Comparison of ENCODE assay signal across 12 cellular contexts in the genomic region with DNA sequence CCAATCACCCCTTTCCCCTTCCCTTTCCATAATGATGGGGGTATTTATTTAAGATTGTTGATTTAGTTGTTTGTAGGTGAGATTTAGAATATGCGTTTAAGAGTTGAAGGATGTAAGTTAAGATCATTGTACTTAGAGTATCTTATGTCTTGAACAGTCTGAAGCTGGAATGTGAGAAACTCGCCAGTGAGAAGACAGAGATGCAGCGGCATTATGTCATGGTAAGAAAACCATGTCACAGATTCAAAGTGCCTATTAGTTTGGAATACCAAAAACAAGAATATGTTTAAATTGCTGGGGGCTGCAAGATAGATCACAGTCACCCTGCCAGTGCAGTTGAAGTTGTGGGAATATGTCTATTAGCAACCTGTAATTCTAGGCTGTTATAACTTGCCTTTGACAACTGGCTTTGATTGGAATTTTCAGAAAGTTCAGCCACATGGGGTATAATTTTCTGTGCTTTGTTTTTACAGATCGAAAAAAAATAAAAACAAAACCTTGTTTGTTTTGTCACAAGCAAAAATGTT. TPM values are rescaled to one million over a fixed set of nuclear protein-coding genes. Genes with fewer than 3 reads are reported as not detected.
DNase-seq lines count a peak whose midpoint lies in the region; ATAC-seq, FAIRE-seq and TF ChIP-seq lines count a peak whose summit lies in the region.
"Had no signal": no experiment of that assay in that cellular context is flagged by ENCODE, and none has a peak within 500 bp of the region (broad histone marks: within the 10 kb centered on the region; RNA-seq: fewer than 3 reads in every experiment).

No MANE protein-coding gene starts in this region.

- H3K9ac ChIP-seq in H1 (replicated peaks in 1 of 4; ENCODE audit: extremely low read depth in 1 of 4, low read depth in 3 of 4, low read length in 3 of 4) (peak overlapping the region in 1 of 4 experiments; percentile 2; a peak in 1 of 7 replicates), neural cell (ENCODE audit: low read length) (peak overlapping the region; percentile 83)

- TF ChIP-seq EP300 in H1 (IDR thresholded peaks at IDR 0.05; ENCODE audit: borderline replicate concordance in 1 of 2, low read depth in 2 of 2, low read length in 2 of 2) (no peak), neural cell (conservative IDR thresholded peaks at IDR 0.05; ENCODE audit: poor library complexity, severe bottlenecking) (no peak)

- FAIRE-seq in H1 (lab: Jason Lieb, UNC) (no peak), GM12891 (lab: Jason Lieb, UNC) (no peak)
- FAIRE-seq: urothelium cell line had no signal

- peaks cover 4% of the 10 kb centered on the region for H3K27me3 Mint-ChIP-seq in CD4-positive, CD25-positive, alpha-beta regulatory T cell
- peaks cover 7% of the 10 kb centered on the region for H3K27me3 Mint-ChIP-seq in IgD-negative memory B cell

- peak overlapping the region in 3 of 4 donors; percentile 95 to 97 (median 95) for H3K4me3 Mint-ChIP-seq in CD4-positive, CD25-positive, alpha-beta regulatory T cell
- peak overlapping the region in 3 of 4 donors; percentile 66 to 98 (median 93) for H3K4me3 Mint-ChIP-seq in IgD-negative memory B cell

- H3K14ac ChIP-seq in H1 (ENCODE audit: insufficient read length), result no peak overlapping the region

- peaks cover 46% of the 10 kb centered on the region for H3K4me1 ChIP-seq in CD4-positive, CD25-positive, alpha-beta regulatory T cell (ENCODE audit: control insufficient read depth, insufficient read depth, low read length, poor library complexity, severe bottlenecking)
- H3K4me1 ChIP-seq in H1 (replicated peaks in 1 of 4; ENCODE audit: control insufficient read depth in 3 of 4, insufficient read depth in 4 of 4, low read length in 3 of 4), result peaks cover 0 to 8% (median 2%) of the 10 kb centered on the region in 4 experiments; a peak in 2 of 7 replicates

- H4K5ac ChIP-seq in H1 (ENCODE audit: insufficient read length, low read depth, low read length), result no peak overlapping the region

- peak overlapping the region; percentile 96 for H3K4me3 ChIP-seq in CD4-positive, CD25-positive, alpha-beta regulatory T cell (ENCODE audit: low read depth, low read length)
- H3K4me3 ChIP-seq in H1 (ENCODE audit: extremely low read depth in 1 of 4, insufficient read depth in 2 of 4, low read depth in 3 of 4, low read length in 4 of 4) (peak overlapping the region; percentile 17 to 99 (median 80); a peak in 4 of 8 replicates), neural cell (ENCODE audit: low read length) (peak overlapping the region; percentile 81)

- H3K27ac Mint-ChIP-seq in CD4-positive, CD25-positive, alpha-beta regulatory T cell, result peak overlapping the region in 2 of 3 donors; percentile 4 to 94
- peak overlapping the region in 2 of 3 donors; percentile 90 to 98 for H3K27ac Mint-ChIP-seq in IgD-negative memory B cell

- H2BK120ac ChIP-seq in H1 (replicated peaks; ENCODE audit: low read depth, low read length), result no peak overlapping the region

- TF ChIP-seq POLR2A in H1 (IDR thresholded peaks at IDR 0.05; ENCODE audit: control extremely low read depth in 1 of 2, low read depth in 2 of 2, low read length in 2 of 2) (no peak), GM12891 (IDR thresholded peaks at IDR 0.05; ENCODE audit: low read depth, low read length) (no peak)

- POLR2A ChIA-PET in H1 (lab: Charles Lee; ENCODE audit: partially characterized antibody), result interaction anchor here (0.7 kb wide), 1 partner anchor 12 kb away, joined by 4 read pairs; no protein-coding TSS in a partner anchor

- no peaks in the 10 kb centered on the region for H3K9me3 ChIP-seq in CD4-positive, CD25-positive, alpha-beta regulatory T cell (ENCODE audit: control insufficient read depth in 2 of 2, low read length in 2 of 2)
- H3K9me3 ChIP-seq in H1 (ENCODE audit: insufficient read depth in 2 of 2, low read depth in 1 of 2, low read length in 1 of 2), result no peaks in the 10 kb centered on the region
- no peaks in the 10 kb centered on the region for H3K9me3 ChIP-seq in neural cell (ENCODE audit: low read length)
- H3K9me3 ChIP-seq: sigmoid colon had no signal

- peak overlapping the region; percentile 28 for H3K27ac ChIP-seq in CD4-positive, CD25-positive, alpha-beta regulatory T cell (ENCODE audit: insufficient read depth, low read length, poor library complexity, severe bottlenecking)
- no peak overlapping the region for H3K27ac ChIP-seq in H1 (ENCODE audit: low read depth, low read length)
- peak overlapping the region; percentile 79 for H3K27ac ChIP-seq in neural cell (ENCODE audit: low read length)
- H3K27ac ChIP-seq: VCaP had no signal

- no peak overlapping the region for H2BK15ac ChIP-seq in H1 (ENCODE audit: low read length)

- peaks cover 2% of the 10 kb centered on the region for H3K36me3 ChIP-seq in CD4-positive, CD25-positive, alpha-beta regulatory T cell (ENCODE audit: control insufficient read depth, insufficient read depth, low read length)
- H3K36me3 ChIP-seq in H1 (ENCODE audit: control insufficient read depth in 2 of 4, insufficient read depth in 4 of 4, low read length in 3 of 4), result peaks cover 0 to 25% (median 0%) of the 10 kb centered on the region in 4 experiments; a peak in 1 of 8 replicates
- H3K36me3 ChIP-seq in neural cell (ENCODE audit: insufficient read depth, low read length), result peaks cover 7% of the 10 kb centered on the region
- H3K36me3 ChIP-seq: sigmoid colon had no signal

- TF ChIP-seq RAD21 in H1 (IDR thresholded peaks at IDR 0.05 in 1 of 2, conservative IDR thresholded peaks at IDR 0.05 in 1 of 2; ENCODE audit: low read depth in 2 of 2, low read length in 2 of 2) (no peak), neural cell (conservative IDR thresholded peaks at IDR 0.05) (peak; percentile 45)

- no peak overlapping the region for H3K56ac ChIP-seq in H1 (replicated peaks; ENCODE audit: insufficient read length, low read depth, low read length)

- no peak overlapping the region for H2AFZ ChIP-seq in H1 (ENCODE audit: low read length)
- H2AFZ ChIP-seq in neural cell (ENCODE audit: low read depth, low read length), result no peak overlapping the region

- H3K4me1 Mint-ChIP-seq in CD4-positive, CD25-positive, alpha-beta regulatory T cell, result peaks cover 17 to 66% (median 47%) of the 10 kb centered on the region in 4 donors
- peaks cover 35 to 49% (median 48%) of the 10 kb centered on the region in 3 donors for H3K4me1 Mint-ChIP-seq in IgD-negative memory B cell

- H3K23ac ChIP-seq in H1 (ENCODE audit: insufficient read length), result no peak overlapping the region

- WGBS in H1 (ENCODE audit: extremely low coverage in 1 of 2, insufficient coverage in 1 of 2, insufficient read length in 1 of 2, insufficient replicate concordance in 2 of 2, low coverage in 1 of 2, low lambda C conversion rate in 2 of 2, missing lambda C conversion rate in 1 of 2), 2 experiments, result 73 to 100% methylated on average over 1 to 4 of the region's 4 CpGs

- H3K36me3 Mint-ChIP-seq in CD4-positive, CD25-positive, alpha-beta regulatory T cell, result peaks cover 4% of the 10 kb centered on the region
- H3K36me3 Mint-ChIP-seq in IgD-negative memory B cell, result peaks cover 3% of the 10 kb centered on the region

- H3F3A ChIP-seq in neural cell (ENCODE audit: insufficient read depth, low read length, poor library complexity, severe bottlenecking), result peaks cover 4% of the 10 kb centered on the region

- no peak overlapping the region for H4K8ac ChIP-seq in H1 (ENCODE audit: extremely low read depth, insufficient read depth, low read length)

- H3K79me1 ChIP-seq in H1 (ENCODE audit: low read depth, low read length), result no peaks in the 10 kb centered on the region

- no peak overlapping the region for H4K91ac ChIP-seq in H1 (replicated peaks; ENCODE audit: insufficient read length, low read length)

- no peak overlapping the region for H2BK5ac ChIP-seq in H1 (ENCODE audit: low read depth, low read length)

- H2BK20ac ChIP-seq in H1 (ENCODE audit: low read length), result no peak overlapping the region

- H3K79me2 ChIP-seq in H1 (ENCODE audit: control insufficient read depth in 1 of 2, insufficient read depth in 2 of 2, low read length in 2 of 2) (peaks cover 0 to 57% of the 10 kb centered on the region in 2 experiments; a peak in 2 of 4 replicates), neural cell (replicated peaks; ENCODE audit: insufficient read depth, low read length) (peaks cover 68% of the 10 kb centered on the region)

- no peak overlapping the region for H3K4ac ChIP-seq in H1 (replicated peaks; ENCODE audit: insufficient read length, low read depth, low read length)

- no peak overlapping the region for H2AK5ac ChIP-seq in H1 (ENCODE audit: low read depth, low read length)

- CTCF ChIA-PET in H1 (lab: Charles Lee; ENCODE audit: partially characterized antibody), result interaction anchor here (1.4 kb wide), 1 partner anchor 21 kb away, joined by 3 read pairs; no protein-coding TSS in a partner anchor

- no peak overlapping the region for H2BK12ac ChIP-seq in H1 (ENCODE audit: low read depth, low read length)

- no peak for DNase-seq in CD4-positive, CD25-positive, alpha-beta regulatory T cell
- no peak for DNase-seq in H1 (ENCODE audit: low read depth in 1 of 2, low spot score in 2 of 2)
- no peak for DNase-seq in DMS79 (lab: John Stamatoyannopoulos, UW)
- no peak for DNase-seq in anterior cingulate cortex (lab: John Stamatoyannopoulos, UW)
- DNase-seq in GM12891 (ENCODE audit: insufficient read length, low spot score), result no peak
- DNase-seq: NCI-H2029, sigmoid colon had no signal

- no peaks in the 10 kb centered on the region for H4K20me1 ChIP-seq in H1 (replicated peaks in 1 of 2; ENCODE audit: control insufficient read depth in 1 of 2, insufficient read depth in 2 of 2, low read length in 2 of 2)
- no peaks in the 10 kb centered on the region for H4K20me1 ChIP-seq in neural cell (ENCODE audit: insufficient read depth)

- ATAC-seq in CD4-positive, CD25-positive, alpha-beta regulatory T cell (ENCODE audit: low read depth in 2 of 2), result no peak
- ATAC-seq in HG03108 (IDR thresholded peaks at IDR 0.05; ENCODE audit: unreplicated experiment), result no peak

- no peak for TF ChIP-seq CTCF in H1 (IDR thresholded peaks at IDR 0.05; ENCODE audit: control extremely low read depth in 1 of 3, insufficient read depth in 1 of 3, low read depth in 1 of 3, low read length in 3 of 3)
- no peak for TF ChIP-seq CTCF in neural cell (IDR thresholded peaks at IDR 0.05; ENCODE audit: poor library complexity, severe bottlenecking)

- peaks cover 4% of the 10 kb centered on the region for H3K27me3 ChIP-seq in CD4-positive, CD25-positive, alpha-beta regulatory T cell (ENCODE audit: control insufficient read depth, insufficient read depth, low read length)
- no peaks in the 10 kb centered on the region for H3K27me3 ChIP-seq in H1 (replicated peaks in 1 of 4; ENCODE audit: control insufficient read depth in 3 of 4, extremely low read depth in 1 of 4, insufficient read depth in 3 of 4, low read length in 3 of 4)
- H3K27me3 ChIP-seq in neural cell (ENCODE audit: insufficient read depth, low read depth, low read length), result no peaks in the 10 kb centered on the region
- H3K27me3 ChIP-seq: sigmoid colon had no signal

- H3K9me2 ChIP-seq in neural cell (ENCODE audit: insufficient read depth, low read length), result no peaks in the 10 kb centered on the region

- H3K18ac ChIP-seq in H1 (ENCODE audit: extremely low read depth, low read length), result no peak overlapping the region

- H3K4me2 ChIP-seq in H1 (ENCODE audit: insufficient read depth in 1 of 2, low read depth in 2 of 2, low read length in 2 of 2) (peak overlapping the region; percentile 75 to 81), neural cell (ENCODE audit: low read length) (peak overlapping the region; percentile 93)

- no peaks in the 10 kb centered on the region for H3K9me3 Mint-ChIP-seq in CD4-positive, CD25-positive, alpha-beta regulatory T cell
- no peaks in the 10 kb centered on the region for H3K9me3 Mint-ChIP-seq in IgD-negative memory B cell

- peaks cover 8% of the 10 kb centered on the region for H3K23me2 ChIP-seq in H1 (ENCODE audit: low read depth, low read length)

RNA-seq across cellular contexts. Expression of a gene that starts 3.0 kb away (rescaled TPM):
- total RNA-seq in CD4-positive, CD25-positive, alpha-beta regulatory T cell, result 127 TPM
- 10 to 100 TPM; 16.2 to 30.1 (median 21.8) TPM for polyA plus RNA-seq in CD4-positive, CD25-positive, alpha-beta regulatory T cell
- polyA plus RNA-seq in IgD-negative memory B cell (20.4 TPM), H1 (2011; rRNA removed) (32.4 and 37.2 TPM in 2 replicates), neural cell (143 and 146 TPM in 2 replicates)
- 36.9 and 39.2 TPM in 2 replicates for total RNA-seq in H1 (2021; fragmentation: NEBNext Ultra II Directional; extraction: Animal tissue kit (Norgen Biotek cat#: 25700))
- polyA plus RNA-seq in H1 (2011; cell fraction: cytosol; rRNA removed), result 32.6 TPM
- polyA plus RNA-seq in H1 (2011; cell fraction: nucleus; rRNA removed), result 50.9 TPM
- 26.7 to 31.6 TPM (median 27.9 TPM) in 4 replicates for polyA plus RNA-seq in H1 (2012, experiment 1 of 2)
- 7.9 TPM for polyA plus RNA-seq in H1 (2012, experiment 2 of 2)
- polyA plus RNA-seq in H1 (2013, experiment 1 of 2), result 22.4 TPM
- polyA plus RNA-seq in H1 (2013, experiment 2 of 2), result 23.5 TPM
- 75.3 and 97.5 TPM in 2 replicates for polyA minus RNA-seq in H1 (2011; rRNA and poly(A)+ RNA removed)
- polyA minus RNA-seq in H1 (2011; cell fraction: cytosol; rRNA and poly(A)+ RNA removed), result 50.1 TPM
- 129 TPM for polyA minus RNA-seq in H1 (2011; cell fraction: nucleus; rRNA and poly(A)+ RNA removed)
- 351 and 423 TPM in 2 replicates for polyA minus RNA-seq in neural cell
- 1.6 TPM for polyA plus RNA-seq in GM12891 (2012; ENCODE audit: low read depth, missing spikeins)
